ENCODE assay signal across 23 cellular contexts in genomic region chr2:176395273-176395854, GRCh38.
DNase-seq lines count a peak whose midpoint lies in the region; ATAC-seq, FAIRE-seq and TF ChIP-seq lines count a peak whose summit lies in the region.
"Had no signal": no experiment of that assay in that cellular context is flagged by ENCODE, and none has a peak within 500 bp of the region (broad histone marks: within the 10 kb centered on the region; RNA-seq: fewer than 3 reads in every experiment).

No MANE protein-coding gene starts in this region.

- H3K4me3 ChIP-seq in breast epithelium (no peak overlapping the region), epithelial cell of esophagus (ENCODE audit: low read length) (no peak overlapping the region)
- H3K4me3 ChIP-seq: coronary artery, lower lobe of right lung had no signal

- TF ChIP-seq POLR2A in breast epithelium (IDR thresholded peaks at IDR 0.05): no peak

- intact Hi-C loops in MCF 10A (cut with micrococcal nuclease) (no loop called here), breast epithelium (cut with DNase I; ENCODE audit: low total_unique reads) (no loop called here)

- no peaks in the 10 kb centered on the region for H3K36me3 ChIP-seq in breast epithelium
- H3K36me3 ChIP-seq: brain microvascular endothelial cell, lower lobe of right lung had no signal

- H3K27me3 Mint-ChIP-seq in MCF 10A (ENCODE audit: insufficient read depth, unreplicated experiment): no peaks in the 10 kb centered on the region
- H3K27me3 Mint-ChIP-seq in activated T-cell treated with anti-CD3 and anti-CD28 coated beads, Interleukin-2, amount 50 U/mL, for 4 hours (ENCODE audit: low read depth): peaks cover 26% of the 10 kb centered on the region

- H3K9me3 ChIP-seq in breast epithelium: no peaks in the 10 kb centered on the region
- H3K9me3 ChIP-seq: Caco-2, lower lobe of right lung, SK-N-SH had no signal

- no peak for ATAC-seq in activated T-cell treated with anti-CD3 and anti-CD28 coated beads, Interleukin-2, amount 50 U/mL, for 4 hours
- ATAC-seq: lower lobe of right lung had no signal

- DNase-seq in MCF 10A (ENCODE audit: unreplicated experiment) (peak; percentile 40), breast epithelium (ENCODE audit: low spot score in 2 of 2) (no peak), NCI-H69 (lab: John Stamatoyannopoulos, UW) (peak; percentile 21), epithelial cell of esophagus (ENCODE audit: low read depth) (peak; percentile 40), urothelium cell line (ENCODE audit: low spot score) (peak; percentile 21), NCI-H345 (lab: John Stamatoyannopoulos, UW) (no peak), NCI-H146 treated with DMSO at 0.1 percent for 48 hours (lab: John Stamatoyannopoulos, UW; ENCODE audit: unreplicated experiment) (no peak)
- DNase-seq in activated T-cell treated with anti-CD3 and anti-CD28 coated beads, Interleukin-2, amount 50 U/mL, for 4 hours: no peak
- DNase-seq: activated CD4-positive, alpha-beta T cell treated with anti-CD3 and anti-CD28 coated beads, Interleukin-2, amount 50 U/mL, for 4 hours; activated effector memory CD4-positive, alpha-beta T cell treated with anti-CD3 and anti-CD28 coated beads, Interleukin-2, amount 50 U/mL, for 16 hours; brain microvascular endothelial cell; Caco-2; immature natural killer cell; lower lobe of right lung; NCI-H1417 treated with DMSO at 0.1 percent for 48 hours; NCI-H2171; NCI-H82; occipital lobe; OCI-M1; SK-N-SH; stimulated activated CD8-positive, alpha-beta memory T cell treated with anti-CD3 and anti-CD28 coated beads, Interleukin-4, amount 100 ng/mL, for 48 hours had no signal

- H3K4me1 Mint-ChIP-seq in MCF 10A (ENCODE audit: insufficient read depth, unreplicated experiment): no peaks in the 10 kb centered on the region
- H3K4me1 Mint-ChIP-seq in activated T-cell treated with anti-CD3 and anti-CD28 coated beads, Interleukin-2, amount 50 U/mL, for 4 hours (ENCODE audit: low read depth): no peaks in the 10 kb centered on the region
- H3K4me1 Mint-ChIP-seq: immature natural killer cell had no signal

- no peaks in the 10 kb centered on the region for H3K36me3 Mint-ChIP-seq in MCF 10A (ENCODE audit: insufficient read depth, unreplicated experiment)
- no peaks in the 10 kb centered on the region for H3K36me3 Mint-ChIP-seq in activated T-cell treated with anti-CD3 and anti-CD28 coated beads, Interleukin-2, amount 50 U/mL, for 4 hours (ENCODE audit: insufficient read depth)
- H3K36me3 Mint-ChIP-seq: immature natural killer cell had no signal

- H3K27ac Mint-ChIP-seq in MCF 10A (ENCODE audit: low read depth, unreplicated experiment): no peak overlapping the region
- H3K27ac Mint-ChIP-seq: immature natural killer cell had no signal

- POLR2A ChIA-PET in MCF 10A (lab: Yijun Ruan, JAX): interaction anchor here (0.6 kb wide), 1 partner anchor 293 kb away, joined by 4 read pairs; no protein-coding TSS in a partner anchor

- H3K27me3 ChIP-seq in breast epithelium: no peaks in the 10 kb centered on the region
- H3K27me3 ChIP-seq: brain microvascular endothelial cell had no signal

- H3K9me3 Mint-ChIP-seq in MCF 10A (ENCODE audit: unreplicated experiment): no peaks in the 10 kb centered on the region
- H3K9me3 Mint-ChIP-seq in activated T-cell treated with anti-CD3 and anti-CD28 coated beads, Interleukin-2, amount 50 U/mL, for 4 hours: no peaks in the 10 kb centered on the region

- CTCF ChIA-PET in MCF 10A (lab: Yijun Ruan, JAX): interaction anchor here (0.7 kb wide), 1 partner anchor 1113 kb away, joined by 3 read pairs; no protein-coding TSS in a partner anchor

- H3K4me3 Mint-ChIP-seq in MCF 10A (ENCODE audit: unreplicated experiment): no peak overlapping the region
- no peak overlapping the region for H3K4me3 Mint-ChIP-seq in activated T-cell treated with anti-CD3 and anti-CD28 coated beads, Interleukin-2, amount 50 U/mL, for 4 hours
- H3K4me3 Mint-ChIP-seq: immature natural killer cell had no signal

- no peaks in the 10 kb centered on the region for H3K4me1 ChIP-seq in breast epithelium
- H3K4me1 ChIP-seq: Caco-2 had no signal

- no peak overlapping the region for H3K27ac ChIP-seq in breast epithelium
- H3K27ac ChIP-seq: 22Rv1, brain microvascular endothelial cell, coronary artery, lower lobe of right lung had no signal

- no peak for TF ChIP-seq CTCF in MCF 10A (IDR thresholded peaks at IDR 0.05; ENCODE audit: unreplicated experiment)
- no peak for TF ChIP-seq CTCF in breast epithelium (IDR thresholded peaks at IDR 0.05)
- no peak for TF ChIP-seq CTCF in epithelial cell of esophagus (IDR thresholded peaks at IDR 0.05; ENCODE audit: insufficient read depth, low read depth, low read length, missing control alignments)

- BruUV-seq in MCF 10A (replicated peaks; lab: Mats Ljungman, UMichigan): no TSS peak

- no peak for FAIRE-seq in urothelium cell line (lab: Jason Lieb, UNC)

Comparison
In these comparisons a context has a peak if more than half of its experiments do, and no peak if none do; other contexts are left out.
1. DNase-seq: peak in MCF 10A (single experiment), NCI-H69 (single experiment), epithelial cell of esophagus (single experiment) and urothelium cell line (single experiment); none in breast epithelium (0 of 2), NCI-H345 (single experiment), activated T-cell treated with anti-CD3 and anti-CD28 coated beads, Interleukin-2, amount 50 U/mL, for 4 hours (single experiment) and NCI-H146 treated with DMSO at 0.1 percent for 48 hours (single experiment).